In the genomic region with DNA sequence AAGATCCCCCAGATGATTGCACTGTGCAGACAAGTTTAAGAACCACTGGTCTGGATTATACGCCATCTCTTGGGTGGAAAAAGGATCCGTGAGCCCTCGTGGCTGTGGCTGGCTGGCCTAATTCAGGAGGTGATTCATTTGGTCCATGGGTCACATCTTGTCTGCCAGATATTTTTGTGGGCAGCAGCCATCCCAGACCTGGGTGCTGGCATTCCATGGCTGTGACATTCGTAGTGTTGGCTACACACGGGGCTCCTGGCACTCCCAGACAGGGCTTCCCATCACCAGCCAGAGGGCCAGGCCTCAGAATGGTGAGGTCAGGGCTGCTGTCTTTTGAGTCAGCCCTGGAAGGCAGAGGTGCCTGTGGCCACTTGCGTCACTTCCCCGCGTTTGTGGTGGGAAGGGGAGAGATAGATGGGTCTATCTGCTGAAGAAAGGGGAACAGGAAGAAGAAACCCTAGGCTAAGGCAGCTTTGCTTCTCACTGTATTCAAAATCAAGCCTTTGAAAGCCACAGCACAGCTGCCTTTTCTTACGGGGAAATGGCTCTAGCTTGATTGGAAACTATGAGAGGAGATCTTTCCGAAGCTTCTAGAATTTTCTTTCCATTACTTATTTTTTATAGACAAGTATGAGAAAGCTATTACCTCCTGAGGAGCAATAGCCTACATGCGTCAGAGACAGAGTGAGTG, we compare ENCODE assay signal across 8 cellular contexts. TPM values are rescaled to one million over a fixed set of nuclear protein-coding genes. Genes with fewer than 3 reads are reported as not detected.
DNase-seq lines count a peak whose midpoint lies in the region; ATAC-seq lines count a peak whose summit lies in the region.

No MANE protein-coding gene starts in this region.

- peak; percentile 81 for ATAC-seq in GM18499 (IDR thresholded peaks at IDR 0.05; ENCODE audit: insufficient read depth, unreplicated experiment)
- ATAC-seq in HG02840 (IDR thresholded peaks at IDR 0.05; ENCODE audit: low FRiP score, unreplicated experiment), result peak; percentile 79

- H3K27ac ChIP-seq in layer of hippocampus (ENCODE audit: low read depth, low read length), result peak overlapping the region; percentile 66

- no peaks in the 10 kb centered on the region for H3K27me3 ChIP-seq in layer of hippocampus (ENCODE audit: control insufficient read depth, insufficient read depth, low read length)

- DNase-seq in RPMI7951 (ENCODE audit: low read depth), result peak; percentile 86
- DNase-seq in activated naive CD4-positive, alpha-beta T cell (lab: John Stamatoyannopoulos, UW), result peak; percentile 32 to 64 (median 42)
- DNase-seq in stimulated activated CD8-positive, alpha-beta memory T cell treated with anti-CD3 and anti-CD28 coated beads, Interleukin-2, amount 100 ng/mL, for 48 hours (ENCODE audit: low read depth in 2 of 2), result peak; percentile 89
- DNase-seq in NCI-H1105 treated with DMSO at 0.1 percent for 48 hours (lab: John Stamatoyannopoulos, UW), result no peak
- no peak for DNase-seq in LoVo (ENCODE audit: low spot score)

RNA-seq across cellular contexts. Expression of a gene that starts 32.4 kb away (rescaled TPM):
- 30.5 and 38.1 TPM in 2 replicates for total RNA-seq in RPMI7951 (2014; rRNA removed; shearing (Covaris generic))

RNA-seq across cellular contexts. Expression of a gene that starts 55.4 kb away (rescaled TPM):
- total RNA-seq in RPMI7951 (2014; rRNA removed; shearing (Covaris generic)), result 12.5 and 13.8 TPM in 2 replicates

Comparison
In these comparisons a context has a peak if more than half of its experiments do, and no peak if none do; other contexts are left out.
1. DNase-seq: peak in RPMI7951 (single experiment), activated naive CD4-positive, alpha-beta T cell (4 of 4) and stimulated activated CD8-positive, alpha-beta memory T cell treated with anti-CD3 and anti-CD28 coated beads, Interleukin-2, amount 100 ng/mL, for 48 hours (2 of 2); none in NCI-H1105 treated with DMSO at 0.1 percent for 48 hours (single experiment) and LoVo (single experiment).